12 cellular contexts compared by ENCODE assay signal in the genomic region with DNA sequence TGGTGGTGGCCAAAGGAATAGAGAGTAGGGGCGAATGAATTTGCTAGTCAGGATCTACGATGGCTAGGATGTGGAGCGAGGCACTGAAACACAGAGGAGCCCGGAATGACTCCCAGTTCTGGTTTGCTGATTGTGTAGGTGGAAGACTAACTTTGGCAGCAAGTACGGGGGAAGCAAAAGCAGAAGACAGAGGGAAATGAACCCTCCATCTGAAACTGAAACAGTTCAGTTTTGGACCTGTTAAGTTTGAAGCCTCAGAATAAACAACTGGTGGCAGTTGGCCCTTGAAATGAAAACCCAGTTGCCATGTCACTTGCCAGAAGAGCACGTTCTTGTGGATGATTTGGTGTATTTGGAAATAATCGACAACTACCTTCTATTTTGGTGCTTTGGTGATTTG. TPM values are rescaled to one million over a fixed set of nuclear protein-coding genes. Genes with fewer than 3 reads are reported as not detected.
A peak's percentile ranks its signal among the peaks of the same experiment; 100 is the strongest.
DNase-seq lines count a peak whose midpoint lies in the region; ATAC-seq and TF ChIP-seq lines count a peak whose summit lies in the region.
"Had no signal": no experiment of that assay in that cellular context is flagged by ENCODE, and none has a peak within 500 bp of the region (broad histone marks: within the 10 kb centered on the region; RNA-seq: fewer than 3 reads in every experiment).

No MANE protein-coding gene starts in this region.

- H3K9me3 Mint-ChIP-seq in memory B cell (no peaks in the 10 kb centered on the region), T-cell (no peaks in the 10 kb centered on the region)
- H3K9me3 Mint-ChIP-seq: neural crest cell had no signal

- no peak for TF ChIP-seq CTCF in breast epithelium (IDR thresholded peaks at IDR 0.05)

- H3K27me3 ChIP-seq in breast epithelium: no peaks in the 10 kb centered on the region

- no peaks in the 10 kb centered on the region for H3K27me3 Mint-ChIP-seq in memory B cell
- H3K27me3 Mint-ChIP-seq in T-cell: peaks cover 4 to 9% of the 10 kb centered on the region in 2 donors

- H3K36me3 Mint-ChIP-seq in memory B cell (no peaks in the 10 kb centered on the region), T-cell (no peaks in the 10 kb centered on the region)

- H3K27ac Mint-ChIP-seq in memory B cell (no peak overlapping the region), T-cell (no peak overlapping the region)

- POLR2A ChIA-PET in T-cell (lab: Charles Lee): no interaction called here

- H3K4me1 Mint-ChIP-seq in memory B cell (peaks cover 13% of the 10 kb centered on the region), T-cell (peaks cover 5 to 7% (median 6%) of the 10 kb centered on the region in 3 donors)
- H3K4me1 Mint-ChIP-seq: neural crest cell had no signal

- no peaks in the 10 kb centered on the region for H3K4me1 ChIP-seq in breast epithelium

- H3K4me3 ChIP-seq in breast epithelium: no peak overlapping the region

- no peak overlapping the region for H3K4me3 Mint-ChIP-seq in memory B cell
- H3K4me3 Mint-ChIP-seq in T-cell: no peak overlapping the region
- H3K4me3 Mint-ChIP-seq: neural crest cell had no signal

- CTCF ChIA-PET in T-cell (lab: Charles Lee): no interaction called here

- no peaks in the 10 kb centered on the region for H3K9me3 ChIP-seq in breast epithelium

- intact Hi-C loops in breast epithelium (cut with DNase I; ENCODE audit: low total_unique reads): no loop called here

- H3K27ac ChIP-seq in breast epithelium: no peak overlapping the region

- peak; percentile 95 for ATAC-seq in GM18867 (IDR thresholded peaks at IDR 0.05; ENCODE audit: unreplicated experiment)
- peak; percentile 89 for ATAC-seq in GM21528 (IDR thresholded peaks at IDR 0.05; ENCODE audit: low FRiP score, unreplicated experiment)
- peak; percentile 55 for ATAC-seq in HG03108 (IDR thresholded peaks at IDR 0.05; ENCODE audit: unreplicated experiment)
- peak; percentile 61 for ATAC-seq in memory B cell (ENCODE audit: low read depth)
- ATAC-seq in GM21367 (IDR thresholded peaks at IDR 0.05; ENCODE audit: unreplicated experiment): no peak
- ATAC-seq in T-cell (replicated peaks in 1 of 4): no peak
- ATAC-seq: stimulated activated naive CD8-positive, alpha-beta T cell treated with anti-CD3 and anti-CD28 coated beads, Interleukin-15, Interleukin-2, amounts not matched to agents 100 U/mL and 50 U/mL, for 24 hours had no signal

- DNase-seq in memory B cell (ENCODE audit: low spot score in 2 of 2) (no peak), T-cell (no peak), breast epithelium (ENCODE audit: low spot score in 2 of 2) (no peak)
- DNase-seq in activated CD4-positive, alpha-beta T cell treated with anti-CD3 and anti-CD28 coated beads, Interleukin-2, amount 50 U/mL, for 1 hour: no peak
- DNase-seq: NCI-H69; stimulated activated CD4-positive, alpha-beta T cell treated with anti-CD3 and anti-CD28 coated beads, Interleukin-15, amount 100 ng/mL, for 24 hours; stimulated activated naive CD8-positive, alpha-beta T cell treated with anti-CD3 and anti-CD28 coated beads, Interleukin-15, Interleukin-2, amounts not matched to agents 100 U/mL and 50 U/mL, for 24 hours had no signal

- no peak for TF ChIP-seq POLR2A in breast epithelium (IDR thresholded peaks at IDR 0.05)

- H3K36me3 ChIP-seq in breast epithelium: no peaks in the 10 kb centered on the region

RNA-seq across cellular contexts. Expression of a gene that starts 15.4 kb away (rescaled TPM):
- 10 to 100 TPM; 18.0 to 34.8 (median 33.8) TPM for total RNA-seq in T-cell
- 10 to 100 TPM; 31.4 to 34.0 (median 31.8) TPM for total RNA-seq in breast epithelium

Comparison
In these comparisons a context has a peak if more than half of its experiments do, and no peak if none do; other contexts are left out.
1. ATAC-seq: peak in GM18867 (single experiment), GM21528 (single experiment), HG03108 (single experiment) and memory B cell (single experiment); none in GM21367 (single experiment) and T-cell (0 of 4).